In genomic region chr15:83605049-83605448, GRCh38 we compare ENCODE assay signal across 23 cellular contexts. TPM values are rescaled to one million over a fixed set of nuclear protein-coding genes. Genes with fewer than 3 reads are reported as not detected.
DNase-seq lines count a peak whose midpoint lies in the region; ATAC-seq and TF ChIP-seq lines count a peak whose summit lies in the region.
"Had no signal": no experiment of that assay in that cellular context is flagged by ENCODE, and none has a peak within 500 bp of the region (broad histone marks: within the 10 kb centered on the region; RNA-seq: fewer than 3 reads in every experiment).

No MANE protein-coding gene starts in this region.

- H3K4me1 ChIP-seq in right atrium auricular region (no peaks in the 10 kb centered on the region), thoracic aorta (ENCODE audit: control insufficient read depth in 1 of 2, low read depth in 2 of 2) (peaks cover 13 to 14% of the 10 kb centered on the region in 2 donors)
- H3K4me1 ChIP-seq: HAP-1 had no signal

- no peak for DNase-seq in Right ventricle myocardium superior
- no peak for DNase-seq in right atrium auricular region (ENCODE audit: low spot score)
- DNase-seq in coronary artery (ENCODE audit: low spot score): no peak
- DNase-seq in mesothelial cell of epicardium (ENCODE audit: low spot score in 2 of 2, unreplicated experiment in 2 of 2): no peak
- DNase-seq in thoracic aorta (ENCODE audit: low spot score): no peak
- no peak for DNase-seq in NCI-H345 treated with DMSO at 0.1 percent for 48 hours (lab: John Stamatoyannopoulos, UW; ENCODE audit: unreplicated experiment)
- DNase-seq: 8988T, ACHN, Calu3, DMS79 treated with DMSO at 0.1 percent for 48 hours, GOT3, NCI-H1048, NCI-H1417, NCI-H1694, NCI-H2029 treated with DMSO at 0.1 percent for 48 hours, NCI-H526 treated with DMSO at 0.1 percent for 48 hours, PC-9, RPMI8226, SHP77 had no signal

- peaks cover 17% of the 10 kb centered on the region for H3K36me3 Mint-ChIP-seq in mesothelial cell of epicardium

- H3K9me3 ChIP-seq in right atrium auricular region (no peaks in the 10 kb centered on the region), thoracic aorta (no peaks in the 10 kb centered on the region)
- H3K9me3 ChIP-seq: HAP-1 had no signal

- intact Hi-C loops in Right ventricle myocardium superior (cut with DNase I): no loop called here

- no peaks in the 10 kb centered on the region for H3K36me3 ChIP-seq in right atrium auricular region
- H3K36me3 ChIP-seq in thoracic aorta: no peaks in the 10 kb centered on the region
- H3K36me3 ChIP-seq: HAP-1 had no signal

- no peaks in the 10 kb centered on the region for H3K27me3 ChIP-seq in right atrium auricular region
- H3K27me3 ChIP-seq in thoracic aorta (replicated peaks; ENCODE audit: insufficient read depth): no peaks in the 10 kb centered on the region

- H3K4me3 ChIP-seq in right atrium auricular region (no peak overlapping the region), coronary artery (peak overlapping the region; percentile 1), thoracic aorta (peak overlapping the region; percentile 50)
- H3K4me3 ChIP-seq: HAP-1, PC-9 had no signal

- H3K27me3 Mint-ChIP-seq in mesothelial cell of epicardium (ENCODE audit: low read depth): no peaks in the 10 kb centered on the region

- H3K4me3 Mint-ChIP-seq in mesothelial cell of epicardium: no peak overlapping the region

- TF ChIP-seq CTCF in right atrium auricular region (IDR thresholded peaks at IDR 0.05) (no peak), coronary artery (IDR thresholded peaks at IDR 0.05) (no peak), mesothelial cell of epicardium (IDR thresholded peaks at IDR 0.05; ENCODE audit: unreplicated experiment) (no peak), thoracic aorta (IDR thresholded peaks at IDR 0.05) (no peak)

- ATAC-seq in Right ventricle myocardium superior (ENCODE audit: poor library complexity) (peak; percentile 43), thoracic aorta (ENCODE audit: insufficient number of reproducible peaks, low FRiP score, low read depth) (no peak), HG02623 (IDR thresholded peaks at IDR 0.05; ENCODE audit: unreplicated experiment) (no peak), HG03025 (IDR thresholded peaks at IDR 0.05; ENCODE audit: low FRiP score, unreplicated experiment) (no peak)

- H3K4me1 Mint-ChIP-seq in mesothelial cell of epicardium: peaks cover 38% of the 10 kb centered on the region

- H3K27ac ChIP-seq in right atrium auricular region: no peak overlapping the region
- H3K27ac ChIP-seq in coronary artery: no peak overlapping the region
- H3K27ac ChIP-seq in thoracic aorta: no peak overlapping the region
- H3K27ac ChIP-seq: PC-9 had no signal

- peak overlapping the region; percentile 40 for H3K27ac Mint-ChIP-seq in mesothelial cell of epicardium

- peaks cover 20% of the 10 kb centered on the region for H3K9me3 Mint-ChIP-seq in mesothelial cell of epicardium

RNA-seq across cellular contexts. Expression of gene ADAMTSL3, which starts 48.9 kb away (rescaled TPM):
- total RNA-seq in Right ventricle myocardium superior (10.5 TPM), right atrium auricular region (10 to 100 TPM; 12.2 to 21.2 TPM), mesothelial cell of epicardium (13.2 to 14.3 TPM (median 13.9 TPM) in 3 replicates), thoracic aorta (10 to 100 TPM; 41.4 to 45.4 TPM)
- total RNA-seq: NCI-H460 had no signal

Comparison
In these comparisons a context has a peak if more than half of its experiments do, and no peak if none do; other contexts are left out.
1. H3K4me3 ChIP-seq: peak in coronary artery (single experiment) and thoracic aorta (single experiment); none in right atrium auricular region (0 of 2).